8 cellular contexts compared by ENCODE assay signal in genomic region chr6:34234667-34235604, GRCh38. TPM values are rescaled to one million over a fixed set of nuclear protein-coding genes. Genes with fewer than 3 reads are reported as not detected.
DNase-seq lines count a peak whose midpoint lies in the region; ATAC-seq and TF ChIP-seq lines count a peak whose summit lies in the region.

No MANE protein-coding gene starts in this region.

- H3K27ac Mint-ChIP-seq in CD4-positive, alpha-beta T cell: peak overlapping the region; percentile 99
- H3K27ac Mint-ChIP-seq in T-helper 17 cell: peak overlapping the region; percentile 37
- peak overlapping the region; percentile 57 to 99 for H3K27ac Mint-ChIP-seq in effector memory CD8-positive, alpha-beta T cell

- H3K9me3 Mint-ChIP-seq in CD4-positive, alpha-beta T cell: no peaks in the 10 kb centered on the region
- H3K9me3 Mint-ChIP-seq in effector memory CD8-positive, alpha-beta T cell: no peaks in the 10 kb centered on the region

- H3K4me1 ChIP-seq in ovary (ENCODE audit: insufficient read depth): no peaks in the 10 kb centered on the region

- peaks cover 18% of the 10 kb centered on the region for H3K36me3 Mint-ChIP-seq in CD4-positive, alpha-beta T cell (ENCODE audit: low read depth)
- no peaks in the 10 kb centered on the region for H3K36me3 Mint-ChIP-seq in T-helper 17 cell (ENCODE audit: low read depth)
- peaks cover 22% of the 10 kb centered on the region for H3K36me3 Mint-ChIP-seq in effector memory CD8-positive, alpha-beta T cell (ENCODE audit: insufficient read depth)

- H3K4me3 ChIP-seq in ovary: peak overlapping the region; percentile 63

- no peaks in the 10 kb centered on the region for H3K36me3 ChIP-seq in ovary

- ATAC-seq in CD4-positive, alpha-beta T cell (ENCODE audit: poor library complexity): no peak
- no peak for ATAC-seq in T-helper 17 cell
- no peak for ATAC-seq in effector memory CD8-positive, alpha-beta T cell (replicated peaks)
- ATAC-seq in GM18909 (IDR thresholded peaks at IDR 0.05; ENCODE audit: poor library complexity, unreplicated experiment): no peak

- TF ChIP-seq POLR2A in ovary (IDR thresholded peaks at IDR 0.05): no peak

- TF ChIP-seq EP300 in ovary (IDR thresholded peaks at IDR 0.05): no peak

- DNase-seq in CD4-positive, alpha-beta T cell: peak in 5 of 10 experiments; percentile 24 to 45 (median 36)
- DNase-seq in T-helper 17 cell (peak in 2 of 3 donors; percentile 29 to 41), ovary (no peak), cerebellum (ENCODE audit: low spot score) (no peak), cortex of kidney (lab: John Stamatoyannopoulos, UW) (no peak), HK-2 (ENCODE audit: unreplicated experiment) (no peak)
- DNase-seq in effector memory CD8-positive, alpha-beta T cell: no peak

- 63 to 73% (median 66%) methylated on average over 67 to 85 of the region's 85 CpGs for WGBS in ovary, 3 donors

- no peak for TF ChIP-seq CTCF in CD4-positive, alpha-beta T cell (IDR thresholded peaks at IDR 0.05)
- TF ChIP-seq CTCF in ovary (IDR thresholded peaks at IDR 0.05): no peak

- POLR2A ChIA-PET in CD4-positive, alpha-beta T cell (lab: Charles Lee): interaction anchor here (1.4 to 2.6 kb wide), 2 partner anchors 11 to 39 kb away, joined by 3 to 98 read pairs; no protein-coding TSS in a partner anchor

- H3K4me1 Mint-ChIP-seq in CD4-positive, alpha-beta T cell (ENCODE audit: low read depth): peaks cover 31% of the 10 kb centered on the region
- peaks cover 18% of the 10 kb centered on the region for H3K4me1 Mint-ChIP-seq in T-helper 17 cell
- peaks cover 20 to 24% of the 10 kb centered on the region in 2 donors for H3K4me1 Mint-ChIP-seq in effector memory CD8-positive, alpha-beta T cell (ENCODE audit: low read depth in 2 of 2)

- H3K27me3 Mint-ChIP-seq in CD4-positive, alpha-beta T cell: no peaks in the 10 kb centered on the region
- no peaks in the 10 kb centered on the region for H3K27me3 Mint-ChIP-seq in T-helper 17 cell
- H3K27me3 Mint-ChIP-seq in effector memory CD8-positive, alpha-beta T cell: no peaks in the 10 kb centered on the region

- H3K27me3 ChIP-seq in CD4-positive, alpha-beta T cell (ENCODE audit: control insufficient read depth, insufficient read depth, low read length): no peaks in the 10 kb centered on the region
- H3K27me3 ChIP-seq in ovary: no peaks in the 10 kb centered on the region

- H3K9me3 ChIP-seq in CD4-positive, alpha-beta T cell (ENCODE audit: control insufficient read depth, low read length): no peaks in the 10 kb centered on the region
- H3K9me3 ChIP-seq in T-helper 17 cell (ENCODE audit: control insufficient read depth, low read length, poor library complexity, severe bottlenecking): no peaks in the 10 kb centered on the region
- H3K9me3 ChIP-seq in ovary: no peaks in the 10 kb centered on the region

- CTCF ChIA-PET in CD4-positive, alpha-beta T cell (lab: Charles Lee): no interaction called here

- peak overlapping the region; percentile 99 for H3K27ac ChIP-seq in CD4-positive, alpha-beta T cell (ENCODE audit: low read depth, low read length)
- peak overlapping the region; percentile 6 to 76 for H3K27ac ChIP-seq in ovary

- intact Hi-C loops in CD4-positive, alpha-beta T cell (cut with DNase I, micrococcal nuclease): loop anchor here in 1 of 2 experiments (5.0 to 10.0 kb wide), 4 partner anchors 292 to 1263 kb away; partner anchors contain the start of gene SNRPC
- intact Hi-C loops in ovary (cut with DNase I): no loop called here

- peak overlapping the region; percentile 86 for H3K4me3 Mint-ChIP-seq in CD4-positive, alpha-beta T cell
- H3K4me3 Mint-ChIP-seq in T-helper 17 cell: peak overlapping the region; percentile 28
- H3K4me3 Mint-ChIP-seq in effector memory CD8-positive, alpha-beta T cell: peak overlapping the region; percentile 91 to 96

RNA-seq across cellular contexts. Expression of gene HMGA1, which starts 1.7 kb away (rescaled TPM):
- total RNA-seq in CD4-positive, alpha-beta T cell: 100 to 1,000 TPM; 102 to 107 TPM
- total RNA-seq in T-helper 17 cell (10 to 100 TPM; 87.5 to 90.3 TPM), ovary (10 to 100 TPM in 4 of 7 donors, 1 to 10 TPM in 3; 5.1 to 39.9 (median 10.4) TPM), cerebellum (17.6 TPM)
- 1 to 10 TPM; 2.4 to 5.6 TPM for polyA plus RNA-seq in ovary

RNA-seq across cellular contexts. Expression of gene SMIM29, which starts 13.9 kb away (rescaled TPM):
- 10 to 100 TPM; 22.0 to 23.9 TPM for total RNA-seq in CD4-positive, alpha-beta T cell
- total RNA-seq in T-helper 17 cell (10 to 100 TPM; 24.3 to 29.2 TPM), ovary (10 to 100 TPM; 14.7 to 26.6 (median 17.8) TPM), cerebellum (15.9 TPM)
- polyA plus RNA-seq in ovary: 10 to 100 TPM in 1 of 2 donors, 1 to 10 TPM in 1; 2.0 to 26.3 TPM

Comparison
In these comparisons a context has a peak if more than half of its experiments do, and no peak if none do; other contexts are left out.
1. DNase-seq: peak in T-helper 17 cell (2 of 3); none in effector memory CD8-positive, alpha-beta T cell (0 of 3), ovary (0 of 5), cerebellum (single experiment), cortex of kidney (single experiment) and HK-2 (single experiment).
2. H3K27ac Mint-ChIP-seq: peak in every context shown above with its lines; median percentile 99 in CD4-positive, alpha-beta T cell; 78 in effector memory CD8-positive, alpha-beta T cell; 37 in T-helper 17 cell.
3. H3K4me3 Mint-ChIP-seq: peak in every context shown above with its lines; median percentile 94 in effector memory CD8-positive, alpha-beta T cell; 86 in CD4-positive, alpha-beta T cell; 28 in T-helper 17 cell.